ENCODE assay signal across 1 cellular context in genomic region chr3:50609743-50610085, GRCh38.
TF ChIP-seq lines count a peak whose summit lies in the region.

No MANE protein-coding gene starts in this region.

TF ChIP-seq in HEK293T, 16 proteins besides CTCF, POLR2A, EP300 and RAD21:
- no peak for TF ChIP-seq LEF1 (IDR thresholded peaks at IDR 0.05; ENCODE audit: borderline replicate concordance)
- TF ChIP-seq BHLHE40 (IDR thresholded peaks at IDR 0.05; ENCODE audit: borderline replicate concordance), result no peak
- no peak for TF ChIP-seq ELF4 (IDR thresholded peaks at IDR 0.05)
- TF ChIP-seq FOXK2 (IDR thresholded peaks at IDR 0.05), result no peak
- no peak for TF ChIP-seq ARNT (IDR thresholded peaks at IDR 0.05)
- TF ChIP-seq NFRKB (IDR thresholded peaks at IDR 0.05), result no peak
- no peak for TF ChIP-seq SP1 (IDR thresholded peaks at IDR 0.05)
- no peak for TF ChIP-seq SUZ12 (IDR thresholded peaks at IDR 0.05)
- no peak for TF ChIP-seq FOXM1 (IDR thresholded peaks at IDR 0.05; ENCODE audit: borderline replicate concordance)
- TF ChIP-seq FOXA1 (IDR thresholded peaks at IDR 0.05), result no peak
- TF ChIP-seq L3MBTL2 (conservative IDR thresholded peaks at IDR 0.05), result no peak
- no peak for TF ChIP-seq TARDBP (IDR thresholded peaks at IDR 0.05)
- no peak for TF ChIP-seq ZNF384 (IDR thresholded peaks at IDR 0.05)
- TF ChIP-seq, protein P1, sequence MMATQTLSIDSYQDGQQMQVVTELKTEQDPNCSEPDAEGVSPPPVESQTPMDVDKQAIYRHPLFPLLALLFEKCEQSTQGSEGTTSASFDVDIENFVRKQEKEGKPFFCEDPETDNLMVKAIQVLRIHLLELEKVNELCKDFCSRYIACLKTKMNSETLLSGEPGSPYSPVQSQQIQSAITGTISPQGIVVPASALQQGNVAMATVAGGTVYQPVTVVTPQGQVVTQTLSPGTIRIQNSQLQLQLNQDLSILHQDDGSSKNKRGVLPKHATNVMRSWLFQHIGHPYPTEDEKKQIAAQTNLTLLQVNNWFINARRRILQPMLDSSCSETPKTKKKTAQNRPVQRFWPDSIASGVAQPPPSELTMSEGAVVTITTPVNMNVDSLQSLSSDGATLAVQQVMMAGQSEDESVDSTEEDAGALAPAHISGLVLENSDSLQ (IDR thresholded peaks at IDR 0.05), result no peak
TF ChIP-seq in HEK293T: peak in this region for 0.
